In the genomic region with DNA sequence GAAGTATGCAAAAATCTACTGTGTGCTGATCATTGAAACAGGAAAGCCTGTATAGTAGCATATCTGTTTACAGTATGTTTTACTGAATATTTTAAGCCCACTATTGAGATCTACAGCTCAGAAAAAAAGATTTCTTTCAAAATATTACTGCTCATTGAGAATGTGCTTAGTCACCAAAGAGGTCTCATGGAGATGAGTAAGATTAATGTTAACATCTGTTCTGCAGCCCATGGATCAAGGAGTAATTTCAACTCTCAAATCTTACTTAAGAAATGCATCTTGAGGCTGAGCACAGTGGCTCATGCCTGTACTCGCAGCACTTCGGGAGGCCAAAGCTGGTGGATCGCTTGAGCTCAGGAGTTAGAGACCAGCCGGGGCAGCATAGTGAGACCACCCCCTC, we compare ENCODE assay signal across 15 cellular contexts. TPM values are rescaled to one million over a fixed set of nuclear protein-coding genes. Genes with fewer than 3 reads are reported as not detected.
DNase-seq lines count a peak whose midpoint lies in the region; ATAC-seq and TF ChIP-seq lines count a peak whose summit lies in the region.
"Had no signal": no experiment of that assay in that cellular context is flagged by ENCODE, and none has a peak within 500 bp of the region (broad histone marks: within the 10 kb centered on the region; RNA-seq: fewer than 3 reads in every experiment).

No MANE protein-coding gene starts in this region.

- no peaks in the 10 kb centered on the region for H3K27me3 ChIP-seq in smooth muscle cell (ENCODE audit: low read depth)
- H3K27me3 ChIP-seq: body of pancreas, upper lobe of right lung had no signal

- H3K27ac ChIP-seq in smooth muscle cell (ENCODE audit: low read depth): peak overlapping the region; percentile 0
- H3K27ac ChIP-seq: body of pancreas, upper lobe of right lung had no signal

- no peak overlapping the region for H3K4me2 ChIP-seq in smooth muscle cell

- H4K20me1 ChIP-seq in smooth muscle cell (ENCODE audit: low read depth): peaks cover 74% of the 10 kb centered on the region

- no peak overlapping the region for H3K9ac ChIP-seq in smooth muscle cell (ENCODE audit: low read depth)

- H3K4me3 Mint-ChIP-seq in activated T-cell treated with anti-CD3 and anti-CD28 coated beads, Interleukin-2, amount 50 U/mL, for 24 hours: peak overlapping the region; percentile 98
- peak overlapping the region; percentile 7 for H3K4me3 Mint-ChIP-seq in activated T-helper 1 cell treated with anti-CD3 and anti-CD28 coated beads, Interleukin-12 subunit alpha, Interleukin-12 subunit beta, Interleukin-2, Interleukin-4 antibody, amounts not matched to agents 30 ng/mL and 10 ng/mL and 1 ng/mL, durations not matched to agents 14 hours and 24 hours and 36 hours

- H3K27me3 Mint-ChIP-seq in activated T-cell treated with anti-CD3 and anti-CD28 coated beads, Interleukin-2, amount 50 U/mL, for 24 hours: no peaks in the 10 kb centered on the region
- no peaks in the 10 kb centered on the region for H3K27me3 Mint-ChIP-seq in activated T-helper 1 cell treated with anti-CD3 and anti-CD28 coated beads, Interleukin-12 subunit alpha, Interleukin-12 subunit beta, Interleukin-2, Interleukin-4 antibody, amounts not matched to agents 30 ng/mL and 10 ng/mL and 1 ng/mL, durations not matched to agents 14 hours and 24 hours and 36 hours (ENCODE audit: insufficient read depth)

- H3K4me1 ChIP-seq in smooth muscle cell (ENCODE audit: low read depth): peaks cover 19% of the 10 kb centered on the region

- ATAC-seq in HG03045 (IDR thresholded peaks at IDR 0.05; ENCODE audit: unreplicated experiment): no peak
- ATAC-seq: body of pancreas, upper lobe of right lung had no signal

- H3F3A ChIP-seq in smooth muscle cell (ENCODE audit: low read depth): peaks cover 11% of the 10 kb centered on the region

- H3K27ac Mint-ChIP-seq in activated T-cell treated with anti-CD3 and anti-CD28 coated beads, Interleukin-2, amount 50 U/mL, for 24 hours: peak overlapping the region; percentile 99
- H3K27ac Mint-ChIP-seq in activated T-helper 1 cell treated with anti-CD3 and anti-CD28 coated beads, Interleukin-12 subunit alpha, Interleukin-12 subunit beta, Interleukin-2, Interleukin-4 antibody, amounts not matched to agents 30 ng/mL and 10 ng/mL and 1 ng/mL, durations not matched to agents 14 hours and 24 hours and 36 hours: no peak overlapping the region

- intact Hi-C loops in activated T-helper 1 cell treated with anti-CD3 and anti-CD28 coated beads, Interleukin-12 subunit alpha, Interleukin-12 subunit beta, Interleukin-2, Interleukin-4 antibody, amounts not matched to agents 30 ng/mL and 10 ng/mL and 1 ng/mL, durations not matched to agents 14 hours and 24 hours and 36 hours (cut with micrococcal nuclease): no loop called here

- no peaks in the 10 kb centered on the region for H3K9me3 ChIP-seq in smooth muscle cell (replicated peaks; ENCODE audit: low read depth)
- H3K9me3 ChIP-seq: body of pancreas, upper lobe of right lung had no signal

- H3K9me3 Mint-ChIP-seq in activated T-cell treated with anti-CD3 and anti-CD28 coated beads, Interleukin-2, amount 50 U/mL, for 24 hours: no peaks in the 10 kb centered on the region
- no peaks in the 10 kb centered on the region for H3K9me3 Mint-ChIP-seq in activated T-helper 1 cell treated with anti-CD3 and anti-CD28 coated beads, Interleukin-12 subunit alpha, Interleukin-12 subunit beta, Interleukin-2, Interleukin-4 antibody, amounts not matched to agents 30 ng/mL and 10 ng/mL and 1 ng/mL, durations not matched to agents 14 hours and 24 hours and 36 hours

- no peak overlapping the region for H2AFZ ChIP-seq in smooth muscle cell (ENCODE audit: low read depth)

- DNase-seq in activated T-cell treated with anti-CD3 and anti-CD28 coated beads, Interleukin-2, amount 50 U/mL, for 24 hours: no peak
- DNase-seq in activated T-cell treated with anti-CD3 and anti-CD28 coated beads, Interleukin-2, amount 50 U/mL, for 48 hours: no peak
- no peak for DNase-seq in activated T-helper 1 cell treated with anti-CD3 and anti-CD28 coated beads, Interleukin-12 subunit alpha, Interleukin-12 subunit beta, Interleukin-2, Interleukin-4 antibody, amounts not matched to agents 30 ng/mL and 10 ng/mL and 1 ng/mL, durations not matched to agents 14 hours and 24 hours and 36 hours (ENCODE audit: low spot score)
- peak; percentile 87 for DNase-seq in fibroblast of mammary gland (ENCODE audit: low read depth)
- no peak for DNase-seq in smooth muscle cell (lab: John Stamatoyannopoulos, UW; ENCODE audit: unreplicated experiment)
- DNase-seq in pons (ENCODE audit: low spot score): no peak
- DNase-seq in NCI-H2107 (lab: John Stamatoyannopoulos, UW): no peak
- DNase-seq: activated CD4-positive, CD25-positive, alpha-beta regulatory T cell; body of pancreas; DMS53; NCI-H2081; posterior cingulate gyrus; upper lobe of right lung had no signal

- H3K4me3 ChIP-seq in fibroblast of mammary gland (ENCODE audit: control insufficient read depth, low read depth, low read length) (no peak overlapping the region), smooth muscle cell (no peak overlapping the region)
- H3K4me3 ChIP-seq: body of pancreas, upper lobe of right lung had no signal

- WGBS in smooth muscle cell (ENCODE audit: low lambda C conversion rate): 98% methylated on average over 4 of the region's 4 CpGs

- no peaks in the 10 kb centered on the region for H3K36me3 ChIP-seq in smooth muscle cell (ENCODE audit: low read depth)

- peaks cover 91% of the 10 kb centered on the region for H3K79me2 ChIP-seq in smooth muscle cell (ENCODE audit: low read depth)

- no peak for TF ChIP-seq CTCF in fibroblast of mammary gland (conservative IDR thresholded peaks at IDR 0.05; ENCODE audit: control insufficient read depth, insufficient read depth, low read depth, low read length)
- no peak for TF ChIP-seq CTCF in smooth muscle cell (IDR thresholded peaks at IDR 0.05; ENCODE audit: borderline replicate concordance, insufficient read depth, poor library complexity, severe bottlenecking)

- H3K4me1 Mint-ChIP-seq in activated T-cell treated with anti-CD3 and anti-CD28 coated beads, Interleukin-2, amount 50 U/mL, for 24 hours (ENCODE audit: low read depth): peaks cover 72% of the 10 kb centered on the region
- H3K4me1 Mint-ChIP-seq in activated T-helper 1 cell treated with anti-CD3 and anti-CD28 coated beads, Interleukin-12 subunit alpha, Interleukin-12 subunit beta, Interleukin-2, Interleukin-4 antibody, amounts not matched to agents 30 ng/mL and 10 ng/mL and 1 ng/mL, durations not matched to agents 14 hours and 24 hours and 36 hours (ENCODE audit: low read depth): peaks cover 42% of the 10 kb centered on the region

- peaks cover 92% of the 10 kb centered on the region for H3K36me3 Mint-ChIP-seq in activated T-cell treated with anti-CD3 and anti-CD28 coated beads, Interleukin-2, amount 50 U/mL, for 24 hours (ENCODE audit: low read depth)
- H3K36me3 Mint-ChIP-seq in activated T-helper 1 cell treated with anti-CD3 and anti-CD28 coated beads, Interleukin-12 subunit alpha, Interleukin-12 subunit beta, Interleukin-2, Interleukin-4 antibody, amounts not matched to agents 30 ng/mL and 10 ng/mL and 1 ng/mL, durations not matched to agents 14 hours and 24 hours and 36 hours (ENCODE audit: low read depth): peaks cover 42% of the 10 kb centered on the region

RNA-seq across cellular contexts. Expression of a gene that starts 3.3 kb away (rescaled TPM):
- total RNA-seq in activated T-helper 1 cell treated with anti-CD3 and anti-CD28 coated beads, Interleukin-12 subunit alpha, Interleukin-12 subunit beta, Interleukin-2, Interleukin-4 antibody, amounts not matched to agents 30 ng/mL and 10 ng/mL and 1 ng/mL, durations not matched to agents 14 hours and 24 hours and 36 hours: 93.7 and 112 TPM in 2 replicates
- total RNA-seq in smooth muscle cell: 47.3 and 52.5 TPM in 2 replicates
- 47.8 and 51.6 TPM in 2 replicates for polyA plus RNA-seq in smooth muscle cell

RNA-seq across cellular contexts. Expression of a gene that starts 53.4 kb away (rescaled TPM):
- not detected in 2 replicates for total RNA-seq in activated T-helper 1 cell treated with anti-CD3 and anti-CD28 coated beads, Interleukin-12 subunit alpha, Interleukin-12 subunit beta, Interleukin-2, Interleukin-4 antibody, amounts not matched to agents 30 ng/mL and 10 ng/mL and 1 ng/mL, durations not matched to agents 14 hours and 24 hours and 36 hours
- not detected in 2 replicates for total RNA-seq in smooth muscle cell
- not detected in 2 replicates for polyA plus RNA-seq in smooth muscle cell
- total RNA-seq: body of pancreas, mesenteric fat pad, upper lobe of right lung had no signal

RNA-seq across cellular contexts. Expression of a gene that starts 53.7 kb away (rescaled TPM):
- 4.6 and 5.1 TPM in 2 replicates for total RNA-seq in activated T-helper 1 cell treated with anti-CD3 and anti-CD28 coated beads, Interleukin-12 subunit alpha, Interleukin-12 subunit beta, Interleukin-2, Interleukin-4 antibody, amounts not matched to agents 30 ng/mL and 10 ng/mL and 1 ng/mL, durations not matched to agents 14 hours and 24 hours and 36 hours
- total RNA-seq in smooth muscle cell: 0.09 and 0.22 TPM in 2 replicates
- polyA plus RNA-seq in smooth muscle cell: 0.26 TPM in 1 of 2 replicates, not detected in the other
